Comparison of ENCODE assay signal across 18 cellular contexts in genomic region chr2:215498411-215498810, GRCh38.
DNase-seq lines count a peak whose midpoint lies in the region; ATAC-seq and TF ChIP-seq lines count a peak whose summit lies in the region.
"Had no signal": no experiment of that assay in that cellular context is flagged by ENCODE, and none has a peak within 500 bp of the region (broad histone marks: within the 10 kb centered on the region; RNA-seq: fewer than 3 reads in every experiment).

No MANE protein-coding gene starts in this region.

- dilution Hi-C loops in mammary epithelial cell (cut with HindIII; ENCODE audit: low sequenced_read_pairs): no loop called here

- ATAC-seq in GM21717 (IDR thresholded peaks at IDR 0.05; ENCODE audit: unreplicated experiment): no peak
- ATAC-seq in activated T-cell treated with anti-CD3 and anti-CD28 coated beads, Interleukin-2, amount 50 U/mL, for 72 hours (replicated peaks in 1 of 2): no peak
- ATAC-seq: naive thymus-derived CD4-positive, alpha-beta T cell had no signal

- no peak overlapping the region for H4K91ac ChIP-seq in neuronal stem cell (ENCODE audit: low read depth, low read length, poor library complexity)

- no peak overlapping the region for H2BK120ac ChIP-seq in neuronal stem cell (ENCODE audit: low read depth, low read length)

- H3K36me3 Mint-ChIP-seq in activated T-cell treated with anti-CD3 and anti-CD28 coated beads, Interleukin-2, amount 50 U/mL, for 72 hours (ENCODE audit: insufficient read depth in 2 of 2): no peaks in the 10 kb centered on the region

- in situ Hi-C loops in mammary epithelial cell (cut with MboI; ENCODE audit: low sequenced_read_pairs in 2 of 2): no loop called here

- no peak overlapping the region for H2AK5ac ChIP-seq in neuronal stem cell (ENCODE audit: low read depth, low read length)

- H3K27me3 Mint-ChIP-seq in activated T-cell treated with anti-CD3 and anti-CD28 coated beads, Interleukin-2, amount 50 U/mL, for 72 hours (ENCODE audit: low read depth): peaks cover 28% of the 10 kb centered on the region

- H3K79me2 ChIP-seq in ACC112 (ENCODE audit: control insufficient read depth, insufficient read depth, low read length, unreplicated experiment) (no peaks in the 10 kb centered on the region), mammary epithelial cell (ENCODE audit: insufficient read depth, low read length) (no peaks in the 10 kb centered on the region)

- no peak overlapping the region for H3K18ac ChIP-seq in neuronal stem cell (ENCODE audit: low read length)

- H3K27ac Mint-ChIP-seq in activated T-cell treated with anti-CD3 and anti-CD28 coated beads, Interleukin-2, amount 50 U/mL, for 72 hours: no peak overlapping the region
- H3K27ac Mint-ChIP-seq: activated naive CD4-positive, alpha-beta T cell treated with anti-CD3 and anti-CD28 coated beads for 36 hours; CD8-positive, alpha-beta memory T cell; naive thymus-derived CD4-positive, alpha-beta T cell; T-helper 2 cell treated with Interferon-gamma antibody and Interleukin-4, amounts not matched to agents 5 μg/mL and 100 μg/mL, for 36 hours had no signal

- no peak overlapping the region for H2BK12ac ChIP-seq in neuronal stem cell (ENCODE audit: low read length)

- H3K4me3 Mint-ChIP-seq in activated T-cell treated with anti-CD3 and anti-CD28 coated beads, Interleukin-2, amount 50 U/mL, for 72 hours: no peak overlapping the region
- H3K4me3 Mint-ChIP-seq: activated naive CD4-positive, alpha-beta T cell treated with anti-CD3 and anti-CD28 coated beads for 36 hours; CD8-positive, alpha-beta memory T cell; naive thymus-derived CD4-positive, alpha-beta T cell; T-helper 2 cell treated with Interferon-gamma antibody and Interleukin-4, amounts not matched to agents 5 μg/mL and 100 μg/mL, for 36 hours had no signal

- no TSS peak for BruUV-seq in mammary epithelial cell (replicated peaks; lab: Mats Ljungman, UMichigan)

- no peaks in the 10 kb centered on the region for H3K79me1 ChIP-seq in neuronal stem cell (ENCODE audit: low read depth, low read length)

- H3K4me2 ChIP-seq in mammary epithelial cell (ENCODE audit: insufficient read depth, low read depth, low read length) (peak overlapping the region; percentile 50), neuronal stem cell (ENCODE audit: insufficient read depth, low read length, poor library complexity, severe bottlenecking) (no peak overlapping the region)

- CTCF ChIA-PET in mammary epithelial cell (lab: Charles Lee; ENCODE audit: low non-redundant PET): no interaction called here

- no peak overlapping the region for H3K23ac ChIP-seq in neuronal stem cell (ENCODE audit: low read depth, low read length, poor library complexity)

- H3K9me3 ChIP-seq in mammary epithelial cell (replicated peaks; ENCODE audit: insufficient read depth, low read length) (peaks cover 5% of the 10 kb centered on the region), neuronal stem cell (replicated peaks in 1 of 2; ENCODE audit: control insufficient read depth in 2 of 2, insufficient read depth in 1 of 2, low read depth in 1 of 2, low read length in 2 of 2) (no peaks in the 10 kb centered on the region)
- H3K9me3 ChIP-seq: SJCRH30 had no signal

- peaks cover 34% of the 10 kb centered on the region for H3K4me1 ChIP-seq in ACC112 (ENCODE audit: control insufficient read depth, insufficient read depth, low read length, unreplicated experiment)
- H3K4me1 ChIP-seq in mammary epithelial cell (ENCODE audit: insufficient read depth, low read length): peaks cover 13% of the 10 kb centered on the region
- no peaks in the 10 kb centered on the region for H3K4me1 ChIP-seq in neuronal stem cell (ENCODE audit: control insufficient read depth in 2 of 2, insufficient read depth in 1 of 2, low read depth in 1 of 2, low read length in 2 of 2)
- H3K4me1 ChIP-seq: SJCRH30 had no signal

- WGBS in mammary epithelial cell (ENCODE audit: low coverage, missing lambda C conversion rate): 6% methylated on average over 8 of the region's 8 CpGs
- no CpG with 5 or more reads among the region's 8 CpGs for WGBS in neuronal stem cell (ENCODE audit: extremely low coverage in 2 of 2, insufficient read length in 2 of 2, insufficient replicate concordance in 1 of 2), 2 donors

- no peak overlapping the region for H2BK15ac ChIP-seq in neuronal stem cell (ENCODE audit: low read length)

- H3K9ac ChIP-seq in mammary epithelial cell (ENCODE audit: insufficient read depth, low read length) (peak overlapping the region; percentile 35), neuronal stem cell (ENCODE audit: low read depth, low read length, poor library complexity) (no peak overlapping the region)

- H4K20me1 ChIP-seq in mammary epithelial cell (ENCODE audit: insufficient read depth, low read length): no peaks in the 10 kb centered on the region

- H3K4me3 ChIP-seq in ACC112 (ENCODE audit: low read depth, low read length) (no peak overlapping the region), mammary epithelial cell (replicated peaks in 1 of 3; ENCODE audit: insufficient read depth in 1 of 3, low read depth in 2 of 3, low read length in 3 of 3) (no peak overlapping the region), neuronal stem cell (ENCODE audit: low read length in 2 of 2) (no peak overlapping the region)
- H3K4me3 ChIP-seq: cardiac muscle cell, SJCRH30 had no signal

- H3K4me1 Mint-ChIP-seq in activated T-cell treated with anti-CD3 and anti-CD28 coated beads, Interleukin-2, amount 50 U/mL, for 72 hours (ENCODE audit: low read depth): no peaks in the 10 kb centered on the region
- H3K4me1 Mint-ChIP-seq: CD8-positive, alpha-beta memory T cell; naive thymus-derived CD4-positive, alpha-beta T cell had no signal

- no peak overlapping the region for H2BK5ac ChIP-seq in neuronal stem cell (ENCODE audit: low read length)

- TF ChIP-seq CTCF in mammary epithelial cell (conservative IDR thresholded peaks at IDR 0.05 in 1 of 2, IDR thresholded peaks at IDR 0.05 in 1 of 2; ENCODE audit: extremely low read depth in 1 of 2, insufficient read depth in 1 of 2, low read depth in 1 of 2, low read length in 2 of 2): no peak

- no peak overlapping the region for H3K14ac ChIP-seq in neuronal stem cell (ENCODE audit: low read length)

- H3K27ac ChIP-seq in ACC112 (ENCODE audit: low read depth, low read length) (peak overlapping the region; percentile 70), mammary epithelial cell (ENCODE audit: insufficient read depth, low read depth, low read length) (peak overlapping the region; percentile 13), neuronal stem cell (replicated peaks; ENCODE audit: low read length) (no peak overlapping the region)
- H3K27ac ChIP-seq: cardiac muscle cell, SJCRH30 had no signal

- H3K27me3 ChIP-seq in ACC112 (ENCODE audit: insufficient read depth, low read length) (no peaks in the 10 kb centered on the region), mammary epithelial cell (ENCODE audit: insufficient read depth, low read length) (no peaks in the 10 kb centered on the region), neuronal stem cell (ENCODE audit: control insufficient read depth in 3 of 3, insufficient read depth in 3 of 3, low read depth in 1 of 3, low read length in 3 of 3) (no peaks in the 10 kb centered on the region)
- H3K27me3 ChIP-seq: cardiac muscle cell, SJCRH30 had no signal

- DNase-seq in NCI-H69 (lab: John Stamatoyannopoulos, UW) (peak; percentile 33), mammary epithelial cell (peak; percentile 93), neuronal stem cell (ENCODE audit: low spot score) (no peak), kidney glomerular epithelial cell (lab: John Stamatoyannopoulos, UW) (no peak)
- DNase-seq in activated effector memory CD4-positive, alpha-beta T cell treated with anti-CD3 and anti-CD28 coated beads, Interleukin-2, amount 50 U/mL, for 16 hours: no peak
- no peak for DNase-seq in activated T-cell treated with anti-CD3 and anti-CD28 coated beads, Interleukin-2, amount 50 U/mL, for 72 hours
- DNase-seq: activated CD4-positive, CD25-positive, alpha-beta regulatory T cell treated with anti-CD3 and anti-CD28 coated beads, Interleukin-2, amount 50 U/mL, for 72 hours; activated naive CD4-positive, alpha-beta T cell treated with anti-CD3 and anti-CD28 coated beads for 36 hours; CD8-positive, alpha-beta memory T cell; EL; naive thymus-derived CD4-positive, alpha-beta T cell; NCI-H1694; NCI-H446 treated with DMSO at 0.1 percent for 48 hours; SJCRH30 had no signal

- H3K4ac ChIP-seq in neuronal stem cell (ENCODE audit: low read length): no peak overlapping the region

- intact Hi-C loops in mammary epithelial cell (cut with micrococcal nuclease): no loop called here

- H3K36me3 ChIP-seq in ACC112 (ENCODE audit: insufficient read depth, low read length): no peaks in the 10 kb centered on the region
- H3K36me3 ChIP-seq in mammary epithelial cell (ENCODE audit: insufficient read depth, low read length): no peaks in the 10 kb centered on the region
- H3K36me3 ChIP-seq in neuronal stem cell (replicated peaks in 1 of 2; ENCODE audit: control insufficient read depth in 2 of 2, insufficient read depth in 2 of 2, low read length in 2 of 2): no peaks in the 10 kb centered on the region
- H3K36me3 ChIP-seq: cardiac muscle cell, SJCRH30 had no signal

- no peak overlapping the region for H2AFZ ChIP-seq in ACC112 (ENCODE audit: low read length, unreplicated experiment)
- H2AFZ ChIP-seq in mammary epithelial cell (ENCODE audit: low read depth, low read length): peak overlapping the region; percentile 83
- peak overlapping the region; percentile 9 for H2AFZ ChIP-seq in neuronal stem cell (ENCODE audit: low read length)

- H4K8ac ChIP-seq in neuronal stem cell (ENCODE audit: low read depth, low read length): no peak overlapping the region

- H3K9me3 Mint-ChIP-seq in activated T-cell treated with anti-CD3 and anti-CD28 coated beads, Interleukin-2, amount 50 U/mL, for 72 hours: peaks cover 0 to 3% of the 10 kb centered on the region in 2 donors
- H3K9me3 Mint-ChIP-seq: activated naive CD4-positive, alpha-beta T cell treated with anti-CD3 and anti-CD28 coated beads for 36 hours; T-helper 2 cell treated with Interferon-gamma antibody and Interleukin-4, amounts not matched to agents 5 μg/mL and 100 μg/mL, for 36 hours had no signal

Comparison
In these comparisons a context has a peak if more than half of its experiments do, and no peak if none do; other contexts are left out.
1. DNase-seq: peak in NCI-H69 (single experiment) and mammary epithelial cell (single experiment); none in neuronal stem cell (single experiment), activated effector memory CD4-positive, alpha-beta T cell treated with anti-CD3 and anti-CD28 coated beads, Interleukin-2, amount 50 U/mL, for 16 hours (single experiment), activated T-cell treated with anti-CD3 and anti-CD28 coated beads, Interleukin-2, amount 50 U/mL, for 72 hours (0 of 2) and kidney glomerular epithelial cell (single experiment).